23 cellular contexts compared by ENCODE assay signal in the genomic region with DNA sequence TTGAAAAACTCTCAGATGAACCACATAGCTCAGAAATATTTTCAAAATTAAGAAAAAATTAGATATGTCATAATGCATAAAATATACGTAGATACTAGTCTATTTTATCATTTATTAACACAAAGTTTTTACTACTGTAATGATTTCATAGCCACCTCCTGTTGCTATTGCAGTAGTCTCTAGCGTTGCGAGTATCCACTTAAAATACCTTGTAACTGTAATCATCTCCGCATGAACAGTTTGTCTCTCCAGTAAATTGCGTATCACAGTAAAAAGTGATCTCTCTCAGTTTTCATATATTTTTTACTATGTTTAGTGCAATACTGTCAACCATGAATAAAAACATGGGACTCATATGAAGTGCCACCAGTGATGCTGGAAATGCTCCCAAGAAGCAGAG.
DNase-seq lines count a peak whose midpoint lies in the region; ATAC-seq and TF ChIP-seq lines count a peak whose summit lies in the region.
"Had no signal": no experiment of that assay in that cellular context is flagged by ENCODE, and none has a peak within 500 bp of the region (broad histone marks: within the 10 kb centered on the region; RNA-seq: fewer than 3 reads in every experiment).

No MANE protein-coding gene starts in this region.

- H3F3A ChIP-seq in neural cell (ENCODE audit: insufficient read depth, low read length, poor library complexity, severe bottlenecking), result no peaks in the 10 kb centered on the region

- 77% methylated on average over 5 of the region's 5 CpGs for WGBS in right cardiac atrium

- intact Hi-C loops in Right ventricle myocardium superior (cut with DNase I) (no loop called here), left ventricle myocardium inferior (cut with micrococcal nuclease) (no loop called here), right cardiac atrium (cut with DNase I) (no loop called here)

- DNase-seq in Right ventricle myocardium superior, result no peak
- no peak for DNase-seq in right atrium auricular region (ENCODE audit: low spot score)
- DNase-seq in left ventricle myocardium inferior, result no peak
- DNase-seq in right cardiac atrium, result no peak
- DNase-seq: 8988T; ACHN; BE2C; C1 segment of cervical spinal cord; CD4-positive, alpha-beta memory T cell; CD4-positive, CD25-positive, alpha-beta regulatory T cell; CD8-positive, alpha-beta memory T cell; COR-L47; DMS 273 treated with DMSO at 0.1 percent for 48 hours; DMS153; DMS53; DMS79; DND-41; EL; GDM1 had no signal

- H3K36me3 ChIP-seq in right atrium auricular region, result no peaks in the 10 kb centered on the region
- H3K36me3 ChIP-seq in left ventricle myocardium inferior, result no peaks in the 10 kb centered on the region
- H3K36me3 ChIP-seq in neural cell (ENCODE audit: insufficient read depth, low read length), result no peaks in the 10 kb centered on the region
- H3K36me3 ChIP-seq: BE2C, BLaER1 had no signal

- H3K4me2 ChIP-seq in neural cell (ENCODE audit: low read length), result no peak overlapping the region
- H3K4me2 ChIP-seq: BLaER1 had no signal

- H3K9me3 ChIP-seq in right atrium auricular region (no peaks in the 10 kb centered on the region), left ventricle myocardium inferior (replicated peaks) (no peaks in the 10 kb centered on the region), right cardiac atrium (ENCODE audit: control insufficient read depth, low read length) (no peaks in the 10 kb centered on the region), neural cell (ENCODE audit: low read length) (no peaks in the 10 kb centered on the region)
- H3K9me3 ChIP-seq: BE2C, BLaER1 had no signal

- H3K79me2 ChIP-seq in neural cell (replicated peaks; ENCODE audit: insufficient read depth, low read length), result no peaks in the 10 kb centered on the region

- H3K9me2 ChIP-seq in neural cell (ENCODE audit: insufficient read depth, low read length), result no peaks in the 10 kb centered on the region

- no peak overlapping the region for H2AFZ ChIP-seq in neural cell (ENCODE audit: low read depth, low read length)

- H3K27ac ChIP-seq in right atrium auricular region (no peak overlapping the region), left ventricle myocardium inferior (replicated peaks) (peak overlapping the region; percentile 18), right cardiac atrium (ENCODE audit: low read length) (no peak overlapping the region), neural cell (ENCODE audit: low read length) (no peak overlapping the region)
- H3K27ac ChIP-seq: BLaER1 had no signal

- H4K20me1 ChIP-seq in neural cell (ENCODE audit: insufficient read depth), result no peaks in the 10 kb centered on the region
- H4K20me1 ChIP-seq: BLaER1 had no signal

- TF ChIP-seq EP300 in neural cell (conservative IDR thresholded peaks at IDR 0.05; ENCODE audit: poor library complexity, severe bottlenecking), result no peak

- TF ChIP-seq CTCF in right atrium auricular region (IDR thresholded peaks at IDR 0.05) (no peak), left ventricle myocardium inferior (IDR thresholded peaks at IDR 0.05; ENCODE audit: borderline replicate concordance) (no peak), neural cell (IDR thresholded peaks at IDR 0.05; ENCODE audit: poor library complexity, severe bottlenecking) (no peak)

- H3K27me3 ChIP-seq in right atrium auricular region (no peaks in the 10 kb centered on the region), left ventricle myocardium inferior (ENCODE audit: low read depth) (no peaks in the 10 kb centered on the region), right cardiac atrium (ENCODE audit: control insufficient read depth, insufficient read depth) (no peaks in the 10 kb centered on the region), neural cell (ENCODE audit: insufficient read depth, low read depth, low read length) (no peaks in the 10 kb centered on the region)
- H3K27me3 ChIP-seq: BE2C, BLaER1 had no signal

- ATAC-seq in Right ventricle myocardium superior (ENCODE audit: poor library complexity), result peak; percentile 65
- ATAC-seq in right cardiac atrium, result no peak
- no peak for ATAC-seq in GM21367 (IDR thresholded peaks at IDR 0.05; ENCODE audit: unreplicated experiment)
- ATAC-seq: GM12878 had no signal

- peaks cover 0 to 8% of the 10 kb centered on the region in 2 donors for H3K4me1 ChIP-seq in right atrium auricular region
- peaks cover 17% of the 10 kb centered on the region for H3K4me1 ChIP-seq in left ventricle myocardium inferior
- H3K4me1 ChIP-seq in right cardiac atrium (ENCODE audit: control insufficient read depth, insufficient read depth, low read length), result no peaks in the 10 kb centered on the region
- H3K4me1 ChIP-seq: BE2C, BLaER1 had no signal

- no peak for TF ChIP-seq RAD21 in neural cell (conservative IDR thresholded peaks at IDR 0.05)

- no peak overlapping the region for H3K9ac ChIP-seq in neural cell (ENCODE audit: low read length)
- H3K9ac ChIP-seq: BLaER1 had no signal

- H3K4me3 ChIP-seq in right atrium auricular region, result no peak overlapping the region
- no peak overlapping the region for H3K4me3 ChIP-seq in left ventricle myocardium inferior
- H3K4me3 ChIP-seq in right cardiac atrium (ENCODE audit: low read length), result no peak overlapping the region
- H3K4me3 ChIP-seq in neural cell (ENCODE audit: low read length), result no peak overlapping the region
- H3K4me3 ChIP-seq: BLaER1, GM12878 had no signal

TF ChIP-seq in neural cell, 6 proteins besides CTCF, POLR2A, EP300 and RAD21:
- peak; percentile 22 for TF ChIP-seq POLR2AphosphoS5 (IDR thresholded peaks at IDR 0.05)
- no peak for TF ChIP-seq EZH2 (IDR thresholded peaks at IDR 0.05; ENCODE audit: borderline replicate concordance, insufficient read depth, low read length, poor library complexity, severe bottlenecking)
